ENCODE assay signal across 39 cellular contexts in the genomic region with DNA sequence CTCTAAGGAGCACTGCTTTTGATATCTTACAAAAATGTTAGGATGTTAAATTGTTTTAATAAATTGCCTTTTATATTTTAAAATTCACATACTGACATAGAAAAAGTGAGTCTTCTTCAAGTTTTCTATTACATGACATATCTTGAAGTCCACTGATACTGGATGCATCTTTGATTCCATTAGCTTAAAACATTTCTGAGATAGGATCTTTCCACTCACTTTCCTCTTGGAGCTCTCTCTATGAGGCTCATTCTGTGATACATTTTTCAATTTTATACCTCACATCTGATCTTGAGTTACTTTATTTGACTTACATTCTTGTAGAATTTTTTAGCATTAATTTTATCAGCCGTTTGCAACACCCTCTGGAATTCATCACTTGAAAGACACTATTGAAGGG.
"Had no signal": no experiment of that assay in that cellular context is flagged by ENCODE, and none has a peak within 500 bp of the region (broad histone marks: within the 10 kb centered on the region; RNA-seq: fewer than 3 reads in every experiment).

No MANE protein-coding gene starts in this region.

- H3K9me3 ChIP-seq: adrenal gland, ascending aorta, body of pancreas, breast epithelium had no signal

- H3K4me3 ChIP-seq: adrenal gland, ascending aorta, body of pancreas, breast epithelium, cardiac muscle cell had no signal

- H3K27me3 ChIP-seq: adrenal gland, ascending aorta, body of pancreas, brain microvascular endothelial cell, breast epithelium, cardiac muscle cell had no signal

- ATAC-seq: activated naive CD4-positive, alpha-beta T cell treated with anti-CD3 and anti-CD28 coated beads, Interleukin-2, amount 50 U/mL, for 72 hours; activated naive CD8-positive, alpha-beta T cell treated with anti-CD3 and anti-CD28 coated beads, Interleukin-2, amount 50 U/mL, for 24 hours; activated T-cell treated with anti-CD3 and anti-CD28 coated beads, Interleukin-2, amount 50 U/mL, for 4 hours; activated T-cell treated with anti-CD3 and anti-CD28 coated beads, Interleukin-2, amount 50 U/mL, for 72 hours; activated T-helper 17 cell treated with anti-CD3 and anti-CD28 coated beads, Interleukin-2, amount 50 U/mL, for 72 hours; body of pancreas had no signal

- H3K4me1 ChIP-seq: adrenal gland, ascending aorta, body of pancreas, breast epithelium had no signal

- FAIRE-seq: astrocyte, bronchial epithelial cell, colon had no signal

- DNase-seq: activated effector memory CD4-positive, alpha-beta T cell treated with anti-CD3 and anti-CD28 coated beads, Interleukin-2, amount 50 U/mL, for 16 hours; activated effector memory CD4-positive, alpha-beta T cell treated with Interleukin-2 at 50 U/mL for 16 hours; activated gamma-delta T cell; activated gamma-delta T cell treated with Interleukin-2 at 50 U/mL for 16 hours; activated naive CD4-positive, alpha-beta T cell; activated naive CD4-positive, alpha-beta T cell treated with anti-CD3 and anti-CD28 coated beads for 36 hours; activated naive CD4-positive, alpha-beta T cell treated with anti-CD3 and anti-CD28 coated beads, Interleukin-2, amount 10 ng/mL, durations not matched to agents 7 days and 5 days; activated naive CD4-positive, alpha-beta T cell treated with anti-CD3 and anti-CD28 coated beads, Interleukin-2, amount 50 U/mL, for 16 hours; activated naive CD4-positive, alpha-beta T cell treated with Interleukin-2 at 50 U/mL for 16 hours; activated naive CD8-positive, alpha-beta T cell treated with anti-CD3 and anti-CD28 coated beads for 36 hours; activated naive CD8-positive, alpha-beta T cell treated with anti-CD3 and anti-CD28 coated beads, Interleukin-2, amount 10 ng/mL, durations not matched to agents 7 days and 5 days; activated naive CD8-positive, alpha-beta T cell treated with anti-CD3 and anti-CD28 coated beads, Interleukin-2, amount 50 U/mL, for 24 hours; activated T-cell treated with anti-CD3 and anti-CD28 coated beads, Interleukin-2, amount 50 U/mL, for 4 hours; activated T-cell treated with anti-CD3 and anti-CD28 coated beads, Interleukin-2, amount 50 U/mL, for 48 hours; activated T-cell treated with anti-CD3 and anti-CD28 coated beads, Interleukin-2, amount 50 U/mL, for 72 hours; adrenal gland; amniotic stem cell; amygdala; anterior cingulate cortex; aorta; body of pancreas; brain microvascular endothelial cell; caudate nucleus; central memory CD4-positive, alpha-beta T cell; cerebellar nuclear complex had no signal

- H3K36me3 Mint-ChIP-seq: activated naive CD4-positive, alpha-beta T cell treated with anti-CD3 and anti-CD28 coated beads, Interleukin-2, amount 10 ng/mL, durations not matched to agents 7 days and 5 days; activated naive CD4-positive, alpha-beta T cell treated with anti-CD3 and anti-CD28 coated beads, Interleukin-2, amount 50 U/mL, for 24 hours; activated naive CD8-positive, alpha-beta T cell; activated naive CD8-positive, alpha-beta T cell treated with anti-CD3 and anti-CD28 coated beads for 36 hours; activated naive CD8-positive, alpha-beta T cell treated with anti-CD3 and anti-CD28 coated beads, Interleukin-2, amount 10 ng/mL, durations not matched to agents 7 days and 5 days; brain had no signal

- H3K4me3 Mint-ChIP-seq: activated naive CD4-positive, alpha-beta T cell treated with anti-CD3 and anti-CD28 coated beads for 36 hours; activated naive CD4-positive, alpha-beta T cell treated with anti-CD3 and anti-CD28 coated beads, Interleukin-2, amount 10 ng/mL, durations not matched to agents 7 days and 5 days; activated naive CD4-positive, alpha-beta T cell treated with anti-CD3 and anti-CD28 coated beads, Interleukin-2, amount 50 U/mL, for 24 hours; activated naive CD8-positive, alpha-beta T cell; activated naive CD8-positive, alpha-beta T cell treated with anti-CD3 and anti-CD28 coated beads for 36 hours; activated naive CD8-positive, alpha-beta T cell treated with anti-CD3 and anti-CD28 coated beads, Interleukin-2, amount 10 ng/mL, durations not matched to agents 7 days and 5 days; activated naive CD8-positive, alpha-beta T cell treated with anti-CD3 and anti-CD28 coated beads, Interleukin-2, amount 50 U/mL, for 24 hours; activated T-cell treated with anti-CD3 and anti-CD28 coated beads, Interleukin-2, amount 50 U/mL, for 4 hours; activated T-cell treated with anti-CD3 and anti-CD28 coated beads, Interleukin-2, amount 50 U/mL, for 72 hours; activated T-helper 1 cell treated with anti-CD3 and anti-CD28 coated beads, Interleukin-12 subunit alpha, Interleukin-12 subunit beta, Interleukin-2, Interleukin-4 antibody, amounts not matched to agents 30 ng/mL and 10 ng/mL and 1 ng/mL, durations not matched to agents 14 hours and 24 hours and 36 hours; activated T-helper 17 cell treated with anti-CD3 and anti-CD28 coated beads, Interleukin-2, amount 50 U/mL, for 72 hours; brain; central memory CD8-positive, alpha-beta T cell had no signal

- H3K27me3 Mint-ChIP-seq: activated naive CD4-positive, alpha-beta T cell treated with anti-CD3 and anti-CD28 coated beads, Interleukin-2, amount 10 ng/mL, durations not matched to agents 7 days and 5 days; activated naive CD4-positive, alpha-beta T cell treated with anti-CD3 and anti-CD28 coated beads, Interleukin-2, amount 50 U/mL, for 24 hours; activated naive CD8-positive, alpha-beta T cell; activated naive CD8-positive, alpha-beta T cell treated with anti-CD3 and anti-CD28 coated beads for 36 hours; activated naive CD8-positive, alpha-beta T cell treated with anti-CD3 and anti-CD28 coated beads, Interleukin-2, amount 10 ng/mL, durations not matched to agents 7 days and 5 days; activated naive CD8-positive, alpha-beta T cell treated with anti-CD3 and anti-CD28 coated beads, Interleukin-2, amount 50 U/mL, for 24 hours; activated T-helper 17 cell treated with anti-CD3 and anti-CD28 coated beads, Interleukin-2, amount 50 U/mL, for 72 hours; brain; central memory CD8-positive, alpha-beta T cell had no signal

- H3K36me3 ChIP-seq: adrenal gland, ascending aorta, brain microvascular endothelial cell, breast epithelium, cardiac muscle cell had no signal

- H3K27ac ChIP-seq: adrenal gland, ascending aorta, body of pancreas, brain microvascular endothelial cell, breast epithelium, cardiac muscle cell had no signal

- H3K9me3 Mint-ChIP-seq: activated naive CD8-positive, alpha-beta T cell treated with anti-CD3 and anti-CD28 coated beads, Interleukin-2, amount 10 ng/mL, durations not matched to agents 7 days and 5 days had no signal

- H3K27ac Mint-ChIP-seq: activated naive CD4-positive, alpha-beta T cell treated with anti-CD3 and anti-CD28 coated beads for 36 hours; activated naive CD4-positive, alpha-beta T cell treated with anti-CD3 and anti-CD28 coated beads, Interleukin-2, amount 10 ng/mL, durations not matched to agents 7 days and 5 days; activated naive CD4-positive, alpha-beta T cell treated with anti-CD3 and anti-CD28 coated beads, Interleukin-2, amount 50 U/mL, for 24 hours; activated naive CD4-positive, alpha-beta T cell treated with anti-CD3 and anti-CD28 coated beads, Interleukin-2, amount 50 U/mL, for 72 hours; activated naive CD8-positive, alpha-beta T cell; activated naive CD8-positive, alpha-beta T cell treated with anti-CD3 and anti-CD28 coated beads for 36 hours; activated naive CD8-positive, alpha-beta T cell treated with anti-CD3 and anti-CD28 coated beads, Interleukin-2, amount 10 ng/mL, durations not matched to agents 7 days and 5 days; activated naive CD8-positive, alpha-beta T cell treated with anti-CD3 and anti-CD28 coated beads, Interleukin-2, amount 50 U/mL, for 24 hours; activated T-cell treated with anti-CD3 and anti-CD28 coated beads, Interleukin-2, amount 50 U/mL, for 72 hours; activated T-helper 1 cell treated with anti-CD3 and anti-CD28 coated beads, Interleukin-12 subunit alpha, Interleukin-12 subunit beta, Interleukin-2, Interleukin-4 antibody, amounts not matched to agents 30 ng/mL and 10 ng/mL and 1 ng/mL, durations not matched to agents 14 hours and 24 hours and 36 hours; activated T-helper 17 cell treated with anti-CD3 and anti-CD28 coated beads, Interleukin-2, amount 50 U/mL, for 72 hours; activated T-helper 2 cell treated with anti-CD3 and anti-CD28 coated beads, Interferon-gamma antibody, Interleukin-2, Interleukin-4, amounts not matched to agents 10 μg/mL and 5 μg/mL and 100 μg/mL, durations not matched to agents 14 hours and 24 hours and 36 hours; brain had no signal

- H3K4me1 Mint-ChIP-seq: activated naive CD4-positive, alpha-beta T cell treated with anti-CD3 and anti-CD28 coated beads, Interleukin-2, amount 10 ng/mL, durations not matched to agents 7 days and 5 days; activated naive CD4-positive, alpha-beta T cell treated with anti-CD3 and anti-CD28 coated beads, Interleukin-2, amount 50 U/mL, for 24 hours; activated naive CD8-positive, alpha-beta T cell treated with anti-CD3 and anti-CD28 coated beads for 36 hours; activated naive CD8-positive, alpha-beta T cell treated with anti-CD3 and anti-CD28 coated beads, Interleukin-2, amount 10 ng/mL, durations not matched to agents 7 days and 5 days; activated naive CD8-positive, alpha-beta T cell treated with anti-CD3 and anti-CD28 coated beads, Interleukin-2, amount 50 U/mL, for 24 hours; activated T-helper 17 cell treated with anti-CD3 and anti-CD28 coated beads, Interleukin-2, amount 50 U/mL, for 72 hours; central memory CD8-positive, alpha-beta T cell had no signal
